In the genomic region with DNA sequence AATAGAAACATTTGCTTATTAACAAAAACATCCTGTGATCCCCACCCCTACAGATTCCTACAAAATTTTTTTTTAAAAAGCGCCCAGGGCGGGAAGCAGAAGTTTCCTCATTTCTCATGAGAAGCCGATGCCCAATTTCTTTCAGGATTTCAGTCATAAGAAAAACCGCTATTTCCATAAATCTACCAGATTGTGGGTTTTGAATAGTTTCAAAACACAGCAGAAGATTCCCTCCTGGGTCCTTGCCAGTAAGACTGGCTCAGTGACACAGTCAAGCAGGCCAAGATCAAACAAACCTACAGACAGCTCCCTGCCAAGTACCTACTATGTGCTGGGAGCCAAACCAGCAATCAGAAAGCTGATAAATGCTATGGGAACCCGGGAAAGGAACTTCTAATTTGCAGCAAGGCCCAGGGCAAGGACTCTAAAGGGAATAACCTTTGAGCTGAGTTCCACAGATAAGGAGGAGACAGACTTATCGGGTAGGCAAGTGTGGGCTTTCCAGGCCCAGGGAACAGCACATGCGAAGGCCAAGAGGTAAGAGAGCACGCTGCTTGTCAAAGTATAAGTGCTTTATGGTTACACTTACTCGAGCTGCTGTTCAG, we compare ENCODE assay signal across 11 cellular contexts.
A peak's percentile ranks its signal among the peaks of the same experiment; 100 is the strongest.
DNase-seq lines count a peak whose midpoint lies in the region; ATAC-seq, FAIRE-seq and TF ChIP-seq lines count a peak whose summit lies in the region.
"Had no signal": no experiment of that assay in that cellular context is flagged by ENCODE, and none has a peak within 500 bp of the region (broad histone marks: within the 10 kb centered on the region; RNA-seq: fewer than 3 reads in every experiment).

No MANE protein-coding gene starts in this region.

- ATAC-seq in GM23338 = no peak
- ATAC-seq in WTC11 = peak; percentile 9; the same call in 1 of the 2 replicates
- no peak for ATAC-seq in memory B cell (ENCODE audit: low read depth)

- no peaks in the 10 kb centered on the region for H3K27me3 Mint-ChIP-seq in CD4-positive, alpha-beta memory T cell
- H3K27me3 Mint-ChIP-seq in GM23338 (ENCODE audit: insufficient read depth, low read depth, poor library complexity) = peaks cover 2% of the 10 kb centered on the region
- no peaks in the 10 kb centered on the region for H3K27me3 Mint-ChIP-seq in WTC11 (ENCODE audit: low read depth)
- no peaks in the 10 kb centered on the region for H3K27me3 Mint-ChIP-seq in memory B cell

- H3K27ac Mint-ChIP-seq in CD4-positive, alpha-beta memory T cell = peak overlapping the region; percentile 93 to 99 (median 96)
- H3K27ac Mint-ChIP-seq in GM23338 = peak overlapping the region; percentile 63
- H3K27ac Mint-ChIP-seq in WTC11 = peak overlapping the region; percentile 88
- H3K27ac Mint-ChIP-seq in memory B cell = peak overlapping the region; percentile 90

- H3K79me2 ChIP-seq in GM23338 (replicated peaks; ENCODE audit: insufficient read depth) = peaks cover 57% of the 10 kb centered on the region

- peaks cover 75% of the 10 kb centered on the region for H3K4me1 ChIP-seq in CD4-positive, alpha-beta memory T cell (ENCODE audit: insufficient read depth, low read length)
- H3K4me1 ChIP-seq in GM23338 (ENCODE audit: insufficient read depth) (peaks cover 32% of the 10 kb centered on the region), ascending aorta (no peaks in the 10 kb centered on the region)
- H3K4me1 ChIP-seq: HAP-1 had no signal

- H3K36me3 ChIP-seq in CD4-positive, alpha-beta memory T cell (ENCODE audit: insufficient read depth, low read length) = peaks cover 13% of the 10 kb centered on the region
- no peaks in the 10 kb centered on the region for H3K36me3 ChIP-seq in GM23338 (ENCODE audit: insufficient read depth)
- H3K36me3 ChIP-seq in ascending aorta = no peaks in the 10 kb centered on the region
- no peaks in the 10 kb centered on the region for H3K36me3 ChIP-seq in H7 (replicated peaks; ENCODE audit: control insufficient read depth, insufficient read depth, low read length)
- H3K36me3 ChIP-seq: HAP-1 had no signal

- TF ChIP-seq CTCF in GM23338 (conservative IDR thresholded peaks at IDR 0.05; ENCODE audit: low read depth in 2 of 2) (no peak), WTC11 (IDR thresholded peaks at IDR 0.05) (no peak), ascending aorta (IDR thresholded peaks at IDR 0.05) (no peak)

- POLR2A ChIA-PET in CD4-positive, alpha-beta memory T cell (lab: Charles Lee; ENCODE audit: partially characterized antibody) = interaction anchor here (0.8 to 12.7 kb wide), 21 partner anchors 11 to 511 kb away, joined by 3 to 182 read pairs (median 8); a partner anchor contains a TSS
- POLR2A ChIA-PET in WTC11 (lab: Charles Lee) = interaction anchor here (1.0 kb wide), 1 partner anchor 70 kb away, joined by 3 read pairs; no protein-coding TSS in a partner anchor

- H4K20me1 ChIP-seq in GM23338 (replicated peaks; ENCODE audit: insufficient read depth) = peaks cover 11% of the 10 kb centered on the region; the same call in 1 of the 2 replicates

- H3K27me3 ChIP-seq in CD4-positive, alpha-beta memory T cell (ENCODE audit: insufficient read depth, low read length) = no peaks in the 10 kb centered on the region
- H3K27me3 ChIP-seq in GM23338 (ENCODE audit: insufficient read depth) (no peaks in the 10 kb centered on the region), ascending aorta (no peaks in the 10 kb centered on the region), H7 (ENCODE audit: control insufficient read depth, insufficient read depth, low read length) (no peaks in the 10 kb centered on the region)

- no peaks in the 10 kb centered on the region for H3K9me3 Mint-ChIP-seq in CD4-positive, alpha-beta memory T cell
- H3K9me3 Mint-ChIP-seq in GM23338 (no peaks in the 10 kb centered on the region), WTC11 (no peaks in the 10 kb centered on the region), memory B cell (no peaks in the 10 kb centered on the region)

- no peak for FAIRE-seq in urothelium cell line (lab: Jason Lieb, UNC)

- H3K4me3 Mint-ChIP-seq in CD4-positive, alpha-beta memory T cell = peak overlapping the region; percentile 53 to 94 (median 84)
- H3K4me3 Mint-ChIP-seq in GM23338 (no peak overlapping the region), WTC11 (no peak overlapping the region), memory B cell (peak overlapping the region; percentile 58)

- no peak overlapping the region for H2AFZ ChIP-seq in GM23338

- no peaks in the 10 kb centered on the region for H3F3A ChIP-seq in GM23338 (replicated peaks; ENCODE audit: low read depth)

- intact Hi-C loops in CD4-positive, alpha-beta memory T cell (cut with micrococcal nuclease) = loop anchor here (1.0 to 2.0 kb wide), 3 partner anchors 24 to 67 kb away; no protein-coding TSS in a partner anchor
- intact Hi-C loops in ascending aorta (cut with DNase I) = no loop called here

- H3K4me1 Mint-ChIP-seq in CD4-positive, alpha-beta memory T cell = peaks cover 59 to 90% (median 78%) of the 10 kb centered on the region in 4 donors
- H3K4me1 Mint-ChIP-seq in GM23338 = peaks cover 52% of the 10 kb centered on the region
- peaks cover 59% of the 10 kb centered on the region for H3K4me1 Mint-ChIP-seq in WTC11
- H3K4me1 Mint-ChIP-seq in memory B cell = peaks cover 55% of the 10 kb centered on the region

- H3K36me3 Mint-ChIP-seq in CD4-positive, alpha-beta memory T cell = peaks cover 0 to 53% of the 10 kb centered on the region in 2 donors
- H3K36me3 Mint-ChIP-seq in GM23338 (ENCODE audit: low read depth) (no peaks in the 10 kb centered on the region), WTC11 (no peaks in the 10 kb centered on the region), memory B cell (peaks cover 8% of the 10 kb centered on the region)

- DNase-seq in CD4-positive, alpha-beta memory T cell = peak in 1 of 5 donors; percentile 65
- no peak for DNase-seq in GM23338 (ENCODE audit: low spot score)
- no peak for DNase-seq in WTC11 (ENCODE audit: low spot score)
- no peak for DNase-seq in memory B cell (ENCODE audit: low spot score in 2 of 2)
- DNase-seq in urothelium cell line (ENCODE audit: low spot score) = no peak
- no peak for DNase-seq in ascending aorta (ENCODE audit: low spot score in 2 of 2)
- DNase-seq in NCI-H82 treated with DMSO at 0.1 percent for 48 hours (lab: John Stamatoyannopoulos, UW; ENCODE audit: unreplicated experiment) = no peak
- no peak for DNase-seq in H7
- DNase-seq: occipital lobe, Right ventricle myocardium superior had no signal

- peak overlapping the region; percentile 88 for H3K27ac ChIP-seq in CD4-positive, alpha-beta memory T cell (ENCODE audit: low read depth, low read length)
- H3K27ac ChIP-seq in GM23338 (ENCODE audit: low read depth) = peak overlapping the region; percentile 81
- no peak overlapping the region for H3K27ac ChIP-seq in ascending aorta

- H3K9me2 ChIP-seq in GM23338 (ENCODE audit: insufficient read depth) = no peaks in the 10 kb centered on the region

- H3K9me3 ChIP-seq in CD4-positive, alpha-beta memory T cell (ENCODE audit: control insufficient read depth in 1 of 2, low read length in 2 of 2) = no peaks in the 10 kb centered on the region
- no peaks in the 10 kb centered on the region for H3K9me3 ChIP-seq in ascending aorta
- H3K9me3 ChIP-seq: HAP-1 had no signal

- peak overlapping the region; percentile 3 to 15 for H3K4me3 ChIP-seq in CD4-positive, alpha-beta memory T cell (ENCODE audit: low read length in 2 of 2)
- H3K4me3 ChIP-seq in GM23338 (no peak overlapping the region), ascending aorta (no peak overlapping the region), H7 (ENCODE audit: insufficient read depth, low read depth, low read length) (no peak overlapping the region)
- H3K4me3 ChIP-seq: HAP-1 had no signal

- CTCF ChIA-PET in CD4-positive, alpha-beta memory T cell (lab: Charles Lee; ENCODE audit: partially characterized antibody) = interaction anchor here (1.1 to 14.1 kb wide), 10 partner anchors 17 to 176 kb away, joined by 3 to 158 read pairs (median 6); a partner anchor contains a TSS
- CTCF ChIA-PET in WTC11 (lab: Charles Lee) = interaction anchor here (0.8 to 2.4 kb wide), 6 partner anchors 25 to 78 kb away, joined by 3 to 8 read pairs (median 3); a partner anchor contains a TSS

- no peak overlapping the region for H3K4me2 ChIP-seq in GM23338

TF ChIP-seq in GM23338, 12 proteins besides CTCF, POLR2A, EP300 and RAD21 (continues in another document):
- TF ChIP-seq, protein P1, sequence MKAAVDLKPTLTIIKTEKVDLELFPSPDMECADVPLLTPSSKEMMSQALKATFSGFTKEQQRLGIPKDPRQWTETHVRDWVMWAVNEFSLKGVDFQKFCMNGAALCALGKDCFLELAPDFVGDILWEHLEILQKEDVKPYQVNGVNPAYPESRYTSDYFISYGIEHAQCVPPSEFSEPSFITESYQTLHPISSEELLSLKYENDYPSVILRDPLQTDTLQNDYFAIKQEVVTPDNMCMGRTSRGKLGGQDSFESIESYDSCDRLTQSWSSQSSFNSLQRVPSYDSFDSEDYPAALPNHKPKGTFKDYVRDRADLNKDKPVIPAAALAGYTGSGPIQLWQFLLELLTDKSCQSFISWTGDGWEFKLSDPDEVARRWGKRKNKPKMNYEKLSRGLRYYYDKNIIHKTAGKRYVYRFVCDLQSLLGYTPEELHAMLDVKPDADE (IDR thresholded peaks at IDR 0.05) = no peak

TF ChIP-seq in WTC11, 78 proteins besides CTCF, POLR2A, EP300 and RAD21 (continues in another document):
- TF ChIP-seq TEAD1 (CRISPR knock-in tag; IDR thresholded peaks at IDR 0.05) (no peak), CREM (CRISPR knock-in tag; IDR thresholded peaks at IDR 0.05) (no peak), ZNF396 (CRISPR knock-in tag; IDR thresholded peaks at IDR 0.05; ENCODE audit: borderline replicate concordance) (no peak)
- TF ChIP-seq, protein P2, sequence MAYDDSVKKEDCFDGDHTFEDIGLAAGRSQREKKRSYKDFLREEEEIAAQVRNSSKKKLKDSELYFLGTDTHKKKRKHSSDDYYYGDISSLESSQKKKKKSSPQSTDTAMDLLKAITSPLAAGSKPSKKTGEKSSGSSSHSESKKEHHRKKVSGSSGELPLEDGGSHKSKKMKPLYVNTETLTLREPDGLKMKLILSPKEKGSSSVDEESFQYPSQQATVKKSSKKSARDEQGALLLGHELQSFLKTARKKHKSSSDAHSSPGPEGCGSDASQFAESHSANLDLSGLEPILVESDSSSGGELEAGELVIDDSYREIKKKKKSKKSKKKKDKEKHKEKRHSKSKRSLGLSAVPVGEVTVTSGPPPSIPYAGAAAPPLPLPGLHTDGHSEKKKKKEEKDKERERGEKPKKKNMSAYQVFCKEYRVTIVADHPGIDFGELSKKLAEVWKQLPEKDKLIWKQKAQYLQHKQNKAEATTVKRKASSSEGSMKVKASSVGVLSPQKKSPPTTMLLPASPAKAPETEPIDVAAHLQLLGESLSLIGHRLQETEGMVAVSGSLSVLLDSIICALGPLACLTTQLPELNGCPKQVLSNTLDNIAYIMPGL (CRISPR knock-in tag; IDR thresholded peaks at IDR 0.05) = no peak

Comparison
In these comparisons a context has a peak if more than half of its experiments do, and no peak if none do; other contexts are left out.
1. H3K27ac ChIP-seq: peak in CD4-positive, alpha-beta memory T cell (single experiment) and GM23338 (single experiment); none in ascending aorta (0 of 2).
2. H3K4me3 ChIP-seq: peak in CD4-positive, alpha-beta memory T cell (2 of 2); none in GM23338 (single experiment), ascending aorta (0 of 2) and H7 (single experiment).
3. H3K4me3 Mint-ChIP-seq: peak in CD4-positive, alpha-beta memory T cell (8 of 8) and memory B cell (single experiment); none in GM23338 (single experiment) and WTC11 (single experiment).
4. Peak in every context shown above with its lines, with median percentiles within 50 percentile points of each other: H3K27ac Mint-ChIP-seq.